In genomic region chr1:47023268-47024137, GRCh38 we compare ENCODE assay signal across 9 cellular contexts. TPM values are rescaled to one million over a fixed set of nuclear protein-coding genes. Genes with fewer than 3 reads are reported as not detected.
DNase-seq lines count a peak whose midpoint lies in the region; ATAC-seq and TF ChIP-seq lines count a peak whose summit lies in the region.
"Had no signal": no experiment of that assay in that cellular context is flagged by ENCODE, and none has a peak within 500 bp of the region (broad histone marks: within the 10 kb centered on the region; RNA-seq: fewer than 3 reads in every experiment).

Gene CYP4X1 (plus strand): TSS chr1:47023669. CDS start chr1:47023818, 149 bp downstream.

- H3K27ac ChIP-seq in caudate nucleus (ENCODE audit: low read depth, low read length) (peak within 1 kb of the TSS; percentile 69), stomach (peak within 1 kb of the TSS; percentile 76 to 92 (median 83))

- H3K27ac Mint-ChIP-seq in effector memory CD8-positive, alpha-beta T cell: no peak within 1 kb of the TSS

- no peaks in the 10 kb centered on the region for H3K9me3 ChIP-seq in stomach

- intact Hi-C loops in stomach (cut with DNase I; ENCODE audit: low total_unique reads): no loop called here

- no peak within 1 kb of the TSS for H3K4me3 Mint-ChIP-seq in effector memory CD8-positive, alpha-beta T cell

- no peak for TF ChIP-seq EP300 in stomach (IDR thresholded peaks at IDR 0.05)

- TF ChIP-seq POLR2A in stomach (IDR thresholded peaks at IDR 0.05): peak in 1 of 4 donors; percentile 41

- H3K27me3 ChIP-seq in stomach: peaks cover 0 to 17% (median 8%) of the 10 kb centered on the region in 3 donors

- TF ChIP-seq CTCF in stomach (IDR thresholded peaks at IDR 0.05): no peak

- H3K36me3 ChIP-seq in stomach: no peaks in the 10 kb centered on the region

- H3K27me3 Mint-ChIP-seq in effector memory CD8-positive, alpha-beta T cell: peaks cover 25 to 60% of the 10 kb centered on the region in 2 donors

- H3K4me1 ChIP-seq in stomach: peaks cover 5 to 21% (median 13%) of the 10 kb centered on the region in 4 donors

- H3K4me1 Mint-ChIP-seq in effector memory CD8-positive, alpha-beta T cell (ENCODE audit: low read depth in 2 of 2): no peaks in the 10 kb centered on the region

- 2 to 7% (median 4%) methylated on average over 12 to 49 of the region's 49 CpGs for WGBS in stomach, 5 donors

- DNase-seq in NCI-H1048 (lab: John Stamatoyannopoulos, UW) (peak; percentile 30), caudate nucleus (lab: John Stamatoyannopoulos, UW) (peak in 34 of 61 donors; percentile 4 to 67 (median 28)), islet precursor cell (peak; percentile 73), stomach (peak; percentile 70), HK-2 (ENCODE audit: unreplicated experiment) (no peak)
- DNase-seq in stimulated activated CD8-positive, alpha-beta memory T cell treated with anti-CD3 and anti-CD28 coated beads, Interleukin-4, amount 100 ng/mL, for 48 hours: no peak
- DNase-seq in effector CD8-positive, alpha-beta T cell (lab: John Stamatoyannopoulos, UW): no peak
- no peak for DNase-seq in effector memory CD8-positive, alpha-beta T cell
- DNase-seq: SHP77 had no signal

- no peaks in the 10 kb centered on the region for H3K9me3 Mint-ChIP-seq in effector memory CD8-positive, alpha-beta T cell

- no peak for ATAC-seq in effector memory CD8-positive, alpha-beta T cell (replicated peaks)

- H3K4me3 ChIP-seq in stomach: peak within 1 kb of the TSS; percentile 42 to 57 (median 48)

- H3K36me3 Mint-ChIP-seq in effector memory CD8-positive, alpha-beta T cell (ENCODE audit: insufficient read depth): peaks cover 6% of the 10 kb centered on the region

RNA-seq across cellular contexts. Expression of gene CYP4X1, which starts in this region (rescaled TPM):
- 10 to 100 TPM in 3 of 5 donors, under 1 TPM in 2; 0.29 to 16.5 (median 10.6) TPM for total RNA-seq in stomach
- 10 to 100 TPM; 10.9 to 28.3 (median 12.8) TPM for polyA plus RNA-seq in stomach

Comparison
In these comparisons a context has a peak if more than half of its experiments do, and no peak if none do; other contexts are left out.
1. DNase-seq: peak in NCI-H1048 (single experiment), caudate nucleus (34 of 61), islet precursor cell (single experiment) and stomach (single experiment); none in HK-2 (single experiment), stimulated activated CD8-positive, alpha-beta memory T cell treated with anti-CD3 and anti-CD28 coated beads, Interleukin-4, amount 100 ng/mL, for 48 hours (single experiment), effector CD8-positive, alpha-beta T cell (single experiment) and effector memory CD8-positive, alpha-beta T cell (0 of 3).